1 cellular context compared by ENCODE assay signal in genomic region chr5:180811623-180812119, GRCh38.
TF ChIP-seq lines count a peak whose summit lies in the region.

No MANE protein-coding gene starts in this region.

TF ChIP-seq in GM23338, 12 proteins besides CTCF, POLR2A, EP300 and RAD21 (continued from another document):
- TF ChIP-seq ZNF462 (CRISPR knock-in tag; IDR thresholded peaks at IDR 0.05) (no peak), STAT1 (IDR thresholded peaks at IDR 0.05; ENCODE audit: unreplicated experiment) (no peak), ZNF114 (CRISPR knock-in tag; IDR thresholded peaks at IDR 0.05) (no peak), ETS1 (IDR thresholded peaks at IDR 0.05) (no peak), POLR2AphosphoS5 (IDR thresholded peaks at IDR 0.05; ENCODE audit: low read depth) (no peak), EZH2 (IDR thresholded peaks at IDR 0.05; ENCODE audit: low read depth, unreplicated experiment) (no peak), JUNB (IDR thresholded peaks at IDR 0.05; ENCODE audit: unreplicated experiment) (no peak), NANOG (IDR thresholded peaks at IDR 0.05; ENCODE audit: borderline replicate concordance) (no peak)
